In the genomic region with DNA sequence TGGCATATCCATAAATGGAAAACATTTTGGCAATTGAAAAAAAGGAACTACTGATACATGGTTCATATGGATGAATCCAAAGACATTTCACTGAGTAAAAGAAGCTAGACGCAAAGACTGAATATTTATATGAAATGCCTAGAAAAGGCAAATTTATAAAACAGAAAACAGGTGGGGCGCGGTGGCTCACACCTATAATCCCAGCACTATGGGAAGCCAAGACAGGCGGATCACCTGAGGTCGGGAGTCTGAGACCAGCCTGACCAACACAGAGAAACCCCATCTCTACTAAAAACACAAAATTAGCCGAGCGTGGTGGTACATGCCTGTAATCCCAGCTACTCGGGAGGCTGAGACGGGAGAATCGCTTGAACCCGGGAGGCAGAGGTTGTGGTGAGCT, we compare ENCODE assay signal across 14 cellular contexts. TPM values are rescaled to one million over a fixed set of nuclear protein-coding genes. Genes with fewer than 3 reads are reported as not detected.
"Had no signal": no experiment of that assay in that cellular context is flagged by ENCODE, and none has a peak within 500 bp of the region (broad histone marks: within the 10 kb centered on the region; RNA-seq: fewer than 3 reads in every experiment).

No MANE protein-coding gene starts in this region.

RNA-seq across cellular contexts. Expression of gene HTR1E, which starts 9.5 kb away (rescaled TPM):
- total RNA-seq: activated B cell treated with CpG ODN at 0.5 μM for 24 hours; activated CD4-positive, alpha-beta memory T cell treated with anti-CD3 and anti-CD28 coated beads for 36 hours; activated CD4-positive, alpha-beta memory T cell treated with anti-CD3 and anti-CD28 coated beads, Interleukin-2, amount 10 ng/mL, durations not matched to agents 7 days and 5 days; activated CD4-positive, alpha-beta T cell treated with anti-CD3 and anti-CD28 coated beads for 36 hours; activated CD4-positive, alpha-beta T cell treated with anti-CD3 and anti-CD28 coated beads, Interleukin-2, amount 10 ng/mL, durations not matched to agents 24 days and 14 days; activated CD4-positive, alpha-beta T cell treated with anti-CD3 and anti-CD28 coated beads, Interleukin-2, amount 10 ng/mL, durations not matched to agents 7 days and 5 days; activated CD8-positive, alpha-beta memory T cell treated with anti-CD3 and anti-CD28 coated beads for 36 hours; activated CD8-positive, alpha-beta memory T cell treated with anti-CD3 and anti-CD28 coated beads, Interleukin-2, amount 10 ng/mL, durations not matched to agents 7 days and 5 days; activated CD8-positive, alpha-beta T cell treated with anti-CD3 and anti-CD28 coated beads for 36 hours; activated CD8-positive, alpha-beta T cell treated with anti-CD3 and anti-CD28 coated beads, Interleukin-2, amount 10 ng/mL, durations not matched to agents 7 days and 5 days; T-cell; T-helper 1 cell treated with Interleukin-12 subunit alpha and Interleukin-12 subunit beta and Interleukin-4 antibody, amounts not matched to agents 30 ng/mL and 1 ng/mL, for 36 hours; T-helper 17 cell; T-helper 2 cell treated with Interferon-gamma antibody and Interleukin-4, amounts not matched to agents 100 ng/mL and 5 ng/mL, for 36 hours had no signal
